19 cellular contexts compared by ENCODE assay signal in the genomic region with DNA sequence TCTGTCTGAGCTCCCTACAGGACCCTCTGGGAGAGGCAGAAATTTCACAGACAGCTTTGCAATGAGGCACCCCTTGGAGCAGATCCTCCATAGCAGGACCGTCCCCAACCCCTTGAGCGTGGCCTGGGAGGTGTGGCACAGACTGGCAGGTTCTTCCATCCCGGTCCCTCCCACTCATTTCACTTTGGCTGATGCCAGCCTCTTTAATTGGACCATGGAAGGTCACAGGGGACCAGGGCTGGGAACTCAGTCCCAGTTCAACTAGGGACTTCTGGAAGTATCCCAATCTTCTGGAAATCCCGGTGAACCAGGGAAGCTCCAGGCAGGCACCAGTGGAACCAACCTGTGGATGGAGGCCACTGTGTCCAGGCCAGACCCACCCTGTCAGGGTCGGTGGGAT.
DNase-seq lines count a peak whose midpoint lies in the region; ATAC-seq, FAIRE-seq and TF ChIP-seq lines count a peak whose summit lies in the region.
"Had no signal": no experiment of that assay in that cellular context is flagged by ENCODE, and none has a peak within 500 bp of the region (broad histone marks: within the 10 kb centered on the region; RNA-seq: fewer than 3 reads in every experiment).

No MANE protein-coding gene starts in this region.

- no peaks in the 10 kb centered on the region for H3K36me3 Mint-ChIP-seq in nephron (ENCODE audit: low read depth)
- H3K36me3 Mint-ChIP-seq: immature natural killer cell had no signal

- H3K4me1 ChIP-seq in adipocyte (ENCODE audit: control insufficient read depth, insufficient read depth, low read length) (peaks cover 50% of the 10 kb centered on the region), fibroblast of lung (ENCODE audit: control insufficient read depth, extremely low read depth, insufficient read depth, low read length) (peaks cover 10% of the 10 kb centered on the region)
- H3K4me1 ChIP-seq in effector memory CD4-positive, alpha-beta T cell (ENCODE audit: control insufficient read depth, insufficient read depth, low read length, poor library complexity, severe bottlenecking) = no peaks in the 10 kb centered on the region

- no peak overlapping the region for H3K27ac ChIP-seq in fibroblast of lung (ENCODE audit: insufficient read depth, low read length)
- H3K27ac ChIP-seq in substantia nigra (ENCODE audit: low read depth, low read length, poor library complexity, severe bottlenecking) = peak overlapping the region; percentile 76
- no peak overlapping the region for H3K27ac ChIP-seq in effector memory CD4-positive, alpha-beta T cell (ENCODE audit: insufficient read depth, low read length, poor library complexity, severe bottlenecking)
- H3K27ac ChIP-seq: GM23248, KMS-11, PC-9 had no signal

- no peaks in the 10 kb centered on the region for H4K20me1 ChIP-seq in fibroblast of lung (ENCODE audit: control insufficient read depth, extremely low read depth, insufficient read depth, low read length)

- no peak for ATAC-seq in GM18858 (IDR thresholded peaks at IDR 0.05; ENCODE audit: unreplicated experiment)

- H3K4me1 Mint-ChIP-seq in nephron = peaks cover 48% of the 10 kb centered on the region
- H3K4me1 Mint-ChIP-seq: immature natural killer cell had no signal

- H3K27me3 Mint-ChIP-seq in nephron (ENCODE audit: low read depth) = peaks cover 10% of the 10 kb centered on the region
- H3K27me3 Mint-ChIP-seq: activated T-cell treated with anti-CD3 and anti-CD28 coated beads, Interleukin-2, amount 50 U/mL, for 24 hours had no signal

- no peak for FAIRE-seq in urothelium cell line (lab: Jason Lieb, UNC)

- H3K36me3 ChIP-seq in adipocyte (ENCODE audit: control insufficient read depth, insufficient read depth, low read length, severe bottlenecking) = no peaks in the 10 kb centered on the region
- peaks cover 3% of the 10 kb centered on the region for H3K36me3 ChIP-seq in fibroblast of lung (ENCODE audit: control insufficient read depth, insufficient read depth, low read length)
- H3K36me3 ChIP-seq in effector memory CD4-positive, alpha-beta T cell (ENCODE audit: control insufficient read depth, insufficient read depth, low read length) = no peaks in the 10 kb centered on the region

- DNase-seq in adipocyte (ENCODE audit: low read depth) (no peak), fibroblast of lung (ENCODE audit: low read depth in 2 of 2) (peak in 1 of 2 donors; percentile 25), substantia nigra (lab: John Stamatoyannopoulos, UW) (no peak), urothelium cell line (ENCODE audit: low spot score) (no peak), NCI-H748 (lab: John Stamatoyannopoulos, UW; ENCODE audit: unreplicated experiment) (no peak)
- DNase-seq in effector memory CD4-positive, alpha-beta T cell = no peak
- DNase-seq: activated CD4-positive, alpha-beta T cell treated with anti-CD3 and anti-CD28 coated beads for 1 hour; activated T-cell treated with anti-CD3 and anti-CD28 coated beads, Interleukin-2, amount 50 U/mL, for 24 hours; GM23248; immature natural killer cell; NCI-H146; NCI-H510A; PC-9; retina; stimulated activated naive CD4-positive, alpha-beta T cell treated with Interleukin-2 at 50 U/mL for 16 hours had no signal

- no peak overlapping the region for H3K4me3 Mint-ChIP-seq in nephron
- H3K4me3 Mint-ChIP-seq: activated T-cell treated with anti-CD3 and anti-CD28 coated beads, Interleukin-2, amount 50 U/mL, for 24 hours; immature natural killer cell had no signal

- H2AFZ ChIP-seq in fibroblast of lung (ENCODE audit: low read length) = peak overlapping the region; percentile 60
- H2AFZ ChIP-seq: GM23248, PC-9 had no signal

- H3K79me2 ChIP-seq in fibroblast of lung (ENCODE audit: control insufficient read depth, insufficient read depth, low read length) = no peaks in the 10 kb centered on the region

- H3K4me3 ChIP-seq in adipocyte (ENCODE audit: low read length) (peak overlapping the region; percentile 8), fibroblast of lung (replicated peaks in 1 of 4; ENCODE audit: control extremely low read depth in 1 of 4, insufficient read depth in 1 of 4, low read depth in 3 of 4, low read length in 4 of 4) (no peak overlapping the region)
- no peak overlapping the region for H3K4me3 ChIP-seq in effector memory CD4-positive, alpha-beta T cell (ENCODE audit: insufficient read depth, low read depth, low read length, poor library complexity, severe bottlenecking)
- H3K4me3 ChIP-seq: GM23248, mucosa of descending colon, PC-9 had no signal

- H3K4me2 ChIP-seq in fibroblast of lung (ENCODE audit: extremely low read depth, insufficient read depth, low read length) = peak overlapping the region; percentile 44
- H3K4me2 ChIP-seq: KMS-11, PC-9 had no signal

- no peaks in the 10 kb centered on the region for H3K9me3 ChIP-seq in adipocyte (ENCODE audit: control insufficient read depth, low read length)
- no peaks in the 10 kb centered on the region for H3K9me3 ChIP-seq in fibroblast of lung (ENCODE audit: control insufficient read depth, insufficient read depth, low read depth, low read length)
- H3K9me3 ChIP-seq in effector memory CD4-positive, alpha-beta T cell (ENCODE audit: control insufficient read depth, low read length) = no peaks in the 10 kb centered on the region
- H3K9me3 ChIP-seq: mucosa of descending colon had no signal

- H3K9me3 Mint-ChIP-seq in nephron = no peaks in the 10 kb centered on the region
- H3K9me3 Mint-ChIP-seq: activated T-cell treated with anti-CD3 and anti-CD28 coated beads, Interleukin-2, amount 50 U/mL, for 24 hours; immature natural killer cell had no signal

- TF ChIP-seq CTCF in fibroblast of lung (conservative IDR thresholded peaks at IDR 0.05 in 1 of 2, IDR thresholded peaks at IDR 0.05 in 1 of 2; ENCODE audit: low read depth in 1 of 2, low read length in 2 of 2) (no peak), nephron (IDR thresholded peaks at IDR 0.05; ENCODE audit: unreplicated experiment in 3 of 3) (no peak)

- H3K9ac ChIP-seq in adipocyte (ENCODE audit: low read length) (peak overlapping the region; percentile 60), fibroblast of lung (ENCODE audit: insufficient read depth, low read length) (no peak overlapping the region)
- H3K9ac ChIP-seq: GM23248, KMS-11 had no signal

- peak overlapping the region; percentile 82 to 91 (median 90) for H3K27ac Mint-ChIP-seq in nephron
- H3K27ac Mint-ChIP-seq: activated T-cell treated with anti-CD3 and anti-CD28 coated beads, Interleukin-2, amount 50 U/mL, for 24 hours; immature natural killer cell had no signal

- no peaks in the 10 kb centered on the region for H3K27me3 ChIP-seq in adipocyte (replicated peaks; ENCODE audit: control insufficient read depth, insufficient read depth, low read length)
- peaks cover 6% of the 10 kb centered on the region for H3K27me3 ChIP-seq in fibroblast of lung (ENCODE audit: control insufficient read depth, insufficient read depth, low read length)
- no peaks in the 10 kb centered on the region for H3K27me3 ChIP-seq in effector memory CD4-positive, alpha-beta T cell (replicated peaks; ENCODE audit: control insufficient read depth, insufficient read depth, low read length, poor library complexity, severe bottlenecking)
